ENCODE assay signal across 1 cellular context in the genomic region with DNA sequence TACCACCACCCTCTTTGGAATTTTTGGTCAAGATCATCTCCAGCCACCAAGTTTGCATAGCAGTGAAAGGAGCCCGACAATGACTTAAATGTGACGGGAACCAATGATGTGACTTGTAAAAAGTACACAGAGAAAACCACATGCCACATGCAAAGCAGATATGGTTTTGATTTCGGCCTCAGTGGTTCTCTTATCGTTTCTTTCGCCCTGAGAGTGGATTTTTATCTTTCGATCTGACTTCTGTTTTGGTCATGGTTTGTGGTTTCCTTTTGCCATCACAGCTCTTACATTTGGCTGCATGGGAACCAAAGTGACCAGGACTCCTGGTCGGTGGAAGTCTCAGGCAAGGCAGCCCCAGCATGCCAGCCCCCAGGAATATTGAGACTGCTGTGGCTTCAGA.
A peak's percentile ranks its signal among the peaks of the same experiment; 100 is the strongest.
TF ChIP-seq lines count a peak whose summit lies in the region.

No MANE protein-coding gene starts in this region.

TF ChIP-seq in HEK293, 187 proteins besides CTCF, POLR2A, EP300 and RAD21 (continued from another document):
- TF ChIP-seq, protein P1, sequence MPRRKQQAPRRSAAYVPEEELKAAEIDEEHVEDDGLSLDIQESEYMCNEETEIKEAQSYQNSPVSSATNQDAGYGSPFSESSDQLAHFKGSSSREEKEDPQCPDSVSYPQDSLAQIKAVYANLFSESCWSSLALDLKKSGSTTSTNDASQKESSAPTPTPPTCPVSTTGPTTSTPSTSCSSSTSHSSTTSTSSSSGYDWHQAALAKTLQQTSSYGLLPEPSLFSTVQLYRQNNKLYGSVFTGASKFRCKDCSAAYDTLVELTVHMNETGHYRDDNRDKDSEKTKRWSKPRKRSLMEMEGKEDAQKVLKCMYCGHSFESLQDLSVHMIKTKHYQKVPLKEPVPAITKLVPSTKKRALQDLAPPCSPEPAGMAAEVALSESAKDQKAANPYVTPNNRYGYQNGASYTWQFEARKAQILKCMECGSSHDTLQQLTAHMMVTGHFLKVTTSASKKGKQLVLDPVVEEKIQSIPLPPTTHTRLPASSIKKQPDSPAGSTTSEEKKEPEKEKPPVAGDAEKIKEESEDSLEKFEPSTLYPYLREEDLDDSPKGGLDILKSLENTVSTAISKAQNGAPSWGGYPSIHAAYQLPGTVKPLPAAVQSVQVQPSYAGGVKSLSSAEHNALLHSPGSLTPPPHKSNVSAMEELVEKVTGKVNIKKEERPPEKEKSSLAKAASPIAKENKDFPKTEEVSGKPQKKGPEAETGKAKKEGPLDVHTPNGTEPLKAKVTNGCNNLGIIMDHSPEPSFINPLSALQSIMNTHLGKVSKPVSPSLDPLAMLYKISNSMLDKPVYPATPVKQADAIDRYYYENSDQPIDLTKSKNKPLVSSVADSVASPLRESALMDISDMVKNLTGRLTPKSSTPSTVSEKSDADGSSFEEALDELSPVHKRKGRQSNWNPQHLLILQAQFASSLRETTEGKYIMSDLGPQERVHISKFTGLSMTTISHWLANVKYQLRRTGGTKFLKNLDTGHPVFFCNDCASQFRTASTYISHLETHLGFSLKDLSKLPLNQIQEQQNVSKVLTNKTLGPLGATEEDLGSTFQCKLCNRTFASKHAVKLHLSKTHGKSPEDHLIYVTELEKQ (tag by site-specific recombination; IDR thresholded peaks at IDR 0.05; ENCODE audit: borderline replicate concordance), result no peak
- no peak for TF ChIP-seq ZBTB7A (tag by site-specific recombination; IDR thresholded peaks at IDR 0.05; ENCODE audit: low read depth)
- no peak for TF ChIP-seq ZNF701 (tag by site-specific recombination; IDR thresholded peaks at IDR 0.05)
- no peak for TF ChIP-seq SCRT2 (tag by site-specific recombination; IDR thresholded peaks at IDR 0.05)
- TF ChIP-seq ZXDB (tag by site-specific recombination; IDR thresholded peaks at IDR 0.05), result no peak
- TF ChIP-seq SP7 (tag by site-specific recombination; IDR thresholded peaks at IDR 0.05), result no peak
- TF ChIP-seq ZNF202 (tag by site-specific recombination; IDR thresholded peaks at IDR 0.05; ENCODE audit: borderline replicate concordance), result no peak
- TF ChIP-seq GLIS1 (tag by site-specific recombination; IDR thresholded peaks at IDR 0.05), result peak; percentile 84
- TF ChIP-seq ZNF610 (tag by site-specific recombination; IDR thresholded peaks at IDR 0.05; ENCODE audit: borderline replicate concordance), result no peak
- TF ChIP-seq KLF16 (tag by site-specific recombination; IDR thresholded peaks at IDR 0.05), result no peak
- TF ChIP-seq, protein P2, sequence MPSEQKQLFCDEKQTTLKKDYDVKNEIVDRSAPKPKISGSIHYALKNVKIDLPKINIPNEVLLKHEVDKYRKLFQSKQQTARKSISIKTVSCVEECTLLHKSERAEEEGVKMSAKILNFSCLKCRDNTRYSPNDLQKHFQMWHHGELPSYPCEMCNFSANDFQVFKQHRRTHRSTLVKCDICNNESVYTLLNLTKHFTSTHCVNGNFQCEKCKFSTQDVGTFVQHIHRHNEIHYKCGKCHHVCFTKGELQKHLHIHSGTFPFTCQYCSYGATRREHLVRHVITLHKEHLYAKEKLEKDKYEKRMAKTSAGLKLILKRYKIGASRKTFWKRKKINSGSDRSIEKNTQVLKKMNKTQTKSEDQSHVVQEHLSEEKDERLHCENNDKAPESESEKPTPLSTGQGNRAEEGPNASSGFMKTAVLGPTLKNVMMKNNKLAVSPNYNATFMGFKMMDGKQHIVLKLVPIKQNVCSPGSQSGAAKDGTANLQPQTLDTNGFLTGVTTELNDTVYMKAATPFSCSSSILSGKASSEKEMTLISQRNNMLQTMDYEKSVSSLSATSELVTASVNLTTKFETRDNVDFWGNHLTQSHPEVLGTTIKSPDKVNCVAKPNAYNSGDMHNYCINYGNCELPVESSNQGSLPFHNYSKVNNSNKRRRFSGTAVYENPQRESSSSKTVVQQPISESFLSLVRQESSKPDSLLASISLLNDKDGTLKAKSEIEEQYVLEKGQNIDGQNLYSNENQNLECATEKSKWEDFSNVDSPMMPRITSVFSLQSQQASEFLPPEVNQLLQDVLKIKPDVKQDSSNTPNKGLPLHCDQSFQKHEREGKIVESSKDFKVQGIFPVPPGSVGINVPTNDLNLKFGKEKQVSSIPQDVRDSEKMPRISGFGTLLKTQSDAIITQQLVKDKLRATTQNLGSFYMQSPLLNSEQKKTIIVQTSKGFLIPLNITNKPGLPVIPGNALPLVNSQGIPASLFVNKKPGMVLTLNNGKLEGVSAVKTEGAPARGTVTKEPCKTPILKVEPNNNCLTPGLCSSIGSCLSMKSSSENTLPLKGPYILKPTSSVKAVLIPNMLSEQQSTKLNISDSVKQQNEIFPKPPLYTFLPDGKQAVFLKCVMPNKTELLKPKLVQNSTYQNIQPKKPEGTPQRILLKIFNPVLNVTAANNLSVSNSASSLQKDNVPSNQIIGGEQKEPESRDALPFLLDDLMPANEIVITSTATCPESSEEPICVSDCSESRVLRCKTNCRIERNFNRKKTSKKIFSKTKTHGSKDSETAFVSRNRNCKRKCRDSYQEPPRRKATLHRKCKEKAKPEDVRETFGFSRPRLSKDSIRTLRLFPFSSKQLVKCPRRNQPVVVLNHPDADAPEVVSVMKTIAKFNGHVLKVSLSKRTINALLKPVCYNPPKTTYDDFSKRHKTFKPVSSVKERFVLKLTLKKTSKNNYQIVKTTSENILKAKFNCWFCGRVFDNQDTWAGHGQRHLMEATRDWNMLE (tag by site-specific recombination; conservative IDR thresholded peaks at IDR 0.05; ENCODE audit: low read depth), result no peak
- no peak for TF ChIP-seq ZBTB17 (tag by site-specific recombination; IDR thresholded peaks at IDR 0.05)
- no peak for TF ChIP-seq ZSCAN30 (tag by site-specific recombination; IDR thresholded peaks at IDR 0.05)
- no peak for TF ChIP-seq PRDM1 (tag by site-specific recombination; IDR thresholded peaks at IDR 0.05)
- no peak for TF ChIP-seq ZEB2 (tag by site-specific recombination; IDR thresholded peaks at IDR 0.05)
- TF ChIP-seq, protein P3, sequence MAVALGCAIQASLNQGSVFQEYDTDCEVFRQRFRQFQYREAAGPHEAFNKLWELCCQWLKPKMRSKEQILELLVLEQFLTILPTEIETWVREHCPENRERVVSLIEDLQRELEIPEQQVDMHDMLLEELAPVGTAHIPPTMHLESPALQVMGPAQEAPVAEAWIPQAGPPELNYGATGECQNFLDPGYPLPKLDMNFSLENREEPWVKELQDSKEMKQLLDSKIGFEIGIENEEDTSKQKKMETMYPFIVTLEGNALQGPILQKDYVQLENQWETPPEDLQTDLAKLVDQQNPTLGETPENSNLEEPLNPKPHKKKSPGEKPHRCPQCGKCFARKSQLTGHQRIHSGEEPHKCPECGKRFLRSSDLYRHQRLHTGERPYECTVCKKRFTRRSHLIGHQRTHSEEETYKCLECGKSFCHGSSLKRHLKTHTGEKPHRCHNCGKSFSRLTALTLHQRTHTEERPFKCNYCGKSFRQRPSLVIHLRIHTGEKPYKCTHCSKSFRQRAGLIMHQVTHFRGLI (tag by site-specific recombination; IDR thresholded peaks at IDR 0.05), result no peak
- TF ChIP-seq ZNF341 (tag by site-specific recombination; IDR thresholded peaks at IDR 0.05; ENCODE audit: low read depth), result no peak; the same call in 1 of the 2 replicates
- TF ChIP-seq, protein P4, sequence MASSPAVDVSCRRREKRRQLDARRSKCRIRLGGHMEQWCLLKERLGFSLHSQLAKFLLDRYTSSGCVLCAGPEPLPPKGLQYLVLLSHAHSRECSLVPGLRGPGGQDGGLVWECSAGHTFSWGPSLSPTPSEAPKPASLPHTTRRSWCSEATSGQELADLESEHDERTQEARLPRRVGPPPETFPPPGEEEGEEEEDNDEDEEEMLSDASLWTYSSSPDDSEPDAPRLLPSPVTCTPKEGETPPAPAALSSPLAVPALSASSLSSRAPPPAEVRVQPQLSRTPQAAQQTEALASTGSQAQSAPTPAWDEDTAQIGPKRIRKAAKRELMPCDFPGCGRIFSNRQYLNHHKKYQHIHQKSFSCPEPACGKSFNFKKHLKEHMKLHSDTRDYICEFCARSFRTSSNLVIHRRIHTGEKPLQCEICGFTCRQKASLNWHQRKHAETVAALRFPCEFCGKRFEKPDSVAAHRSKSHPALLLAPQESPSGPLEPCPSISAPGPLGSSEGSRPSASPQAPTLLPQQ (tag by site-specific recombination; IDR thresholded peaks at IDR 0.05), result no peak
- no peak for TF ChIP-seq EGR2 (tag by site-specific recombination; IDR thresholded peaks at IDR 0.05; ENCODE audit: low read depth)
TF ChIP-seq in HEK293: peak in this region for 6.
